Comparison of ENCODE assay signal across 8 cellular contexts in genomic region chr13:62512194-62513141, GRCh38.
DNase-seq lines count a peak whose midpoint lies in the region; ATAC-seq and TF ChIP-seq lines count a peak whose summit lies in the region.

No MANE protein-coding gene starts in this region.

- no peak overlapping the region for H3K27ac Mint-ChIP-seq in nephron
- no peak overlapping the region for H3K27ac Mint-ChIP-seq in activated T-helper 1 cell treated with anti-CD3 and anti-CD28 coated beads, Interleukin-12 subunit alpha, Interleukin-12 subunit beta, Interleukin-2, Interleukin-4 antibody, amounts not matched to agents 30 ng/mL and 10 ng/mL and 1 ng/mL, durations not matched to agents 14 hours and 24 hours and 36 hours

- no peaks in the 10 kb centered on the region for H3K9me3 Mint-ChIP-seq in nephron
- H3K9me3 Mint-ChIP-seq in activated T-helper 1 cell treated with anti-CD3 and anti-CD28 coated beads, Interleukin-12 subunit alpha, Interleukin-12 subunit beta, Interleukin-2, Interleukin-4 antibody, amounts not matched to agents 30 ng/mL and 10 ng/mL and 1 ng/mL, durations not matched to agents 14 hours and 24 hours and 36 hours, result no peaks in the 10 kb centered on the region

- TF ChIP-seq CTCF in nephron (IDR thresholded peaks at IDR 0.05; ENCODE audit: unreplicated experiment in 3 of 3), result peak; percentile 45 to 60 (median 49)

- H3K4me1 Mint-ChIP-seq in nephron, result no peaks in the 10 kb centered on the region
- no peaks in the 10 kb centered on the region for H3K4me1 Mint-ChIP-seq in activated T-helper 1 cell treated with anti-CD3 and anti-CD28 coated beads, Interleukin-12 subunit alpha, Interleukin-12 subunit beta, Interleukin-2, Interleukin-4 antibody, amounts not matched to agents 30 ng/mL and 10 ng/mL and 1 ng/mL, durations not matched to agents 14 hours and 24 hours and 36 hours (ENCODE audit: low read depth)

- ATAC-seq in GM19463 (IDR thresholded peaks at IDR 0.05; ENCODE audit: unreplicated experiment), result peak; percentile 81
- ATAC-seq in HG03342 (IDR thresholded peaks at IDR 0.05; ENCODE audit: unreplicated experiment), result peak; percentile 97

- intact Hi-C loops in activated T-helper 1 cell treated with anti-CD3 and anti-CD28 coated beads, Interleukin-12 subunit alpha, Interleukin-12 subunit beta, Interleukin-2, Interleukin-4 antibody, amounts not matched to agents 30 ng/mL and 10 ng/mL and 1 ng/mL, durations not matched to agents 14 hours and 24 hours and 36 hours (cut with micrococcal nuclease), result no loop called here

- H3K36me3 Mint-ChIP-seq in nephron (ENCODE audit: low read depth), result no peaks in the 10 kb centered on the region
- no peaks in the 10 kb centered on the region for H3K36me3 Mint-ChIP-seq in activated T-helper 1 cell treated with anti-CD3 and anti-CD28 coated beads, Interleukin-12 subunit alpha, Interleukin-12 subunit beta, Interleukin-2, Interleukin-4 antibody, amounts not matched to agents 30 ng/mL and 10 ng/mL and 1 ng/mL, durations not matched to agents 14 hours and 24 hours and 36 hours (ENCODE audit: low read depth)

- no peak overlapping the region for H3K4me3 Mint-ChIP-seq in nephron
- H3K4me3 Mint-ChIP-seq in activated T-helper 1 cell treated with anti-CD3 and anti-CD28 coated beads, Interleukin-12 subunit alpha, Interleukin-12 subunit beta, Interleukin-2, Interleukin-4 antibody, amounts not matched to agents 30 ng/mL and 10 ng/mL and 1 ng/mL, durations not matched to agents 14 hours and 24 hours and 36 hours, result no peak overlapping the region

- DNase-seq in NCI-H2171 treated with DMSO at 0.1 percent for 48 hours (lab: John Stamatoyannopoulos, UW), result peak; percentile 30
- DNase-seq in NCI-H2171 (lab: John Stamatoyannopoulos, UW), result no peak
- DNase-seq in NOMO-1 treated with DMSO at 0.1 percent for 48 hours (lab: John Stamatoyannopoulos, UW; ENCODE audit: unreplicated experiment), result peak; percentile 25
- peak; percentile 1 for DNase-seq in dermis blood vessel endothelial cell
- DNase-seq in activated T-helper 1 cell treated with anti-CD3 and anti-CD28 coated beads, Interleukin-12 subunit alpha, Interleukin-12 subunit beta, Interleukin-2, Interleukin-4 antibody, amounts not matched to agents 30 ng/mL and 10 ng/mL and 1 ng/mL, durations not matched to agents 14 hours and 24 hours and 36 hours (ENCODE audit: low spot score), result no peak

- H3K27me3 Mint-ChIP-seq in nephron (ENCODE audit: low read depth), result no peaks in the 10 kb centered on the region
- peaks cover 2% of the 10 kb centered on the region for H3K27me3 Mint-ChIP-seq in activated T-helper 1 cell treated with anti-CD3 and anti-CD28 coated beads, Interleukin-12 subunit alpha, Interleukin-12 subunit beta, Interleukin-2, Interleukin-4 antibody, amounts not matched to agents 30 ng/mL and 10 ng/mL and 1 ng/mL, durations not matched to agents 14 hours and 24 hours and 36 hours (ENCODE audit: insufficient read depth)

Comparison
In these comparisons a context has a peak if more than half of its experiments do, and no peak if none do; other contexts are left out.
1. DNase-seq: peak in NCI-H2171 treated with DMSO at 0.1 percent for 48 hours (single experiment), NOMO-1 treated with DMSO at 0.1 percent for 48 hours (single experiment) and dermis blood vessel endothelial cell (single experiment); none in NCI-H2171 (single experiment) and activated T-helper 1 cell treated with anti-CD3 and anti-CD28 coated beads, Interleukin-12 subunit alpha, Interleukin-12 subunit beta, Interleukin-2, Interleukin-4 antibody, amounts not matched to agents 30 ng/mL and 10 ng/mL and 1 ng/mL, durations not matched to agents 14 hours and 24 hours and 36 hours (single experiment).